16 cellular contexts compared by ENCODE assay signal in the genomic region with DNA sequence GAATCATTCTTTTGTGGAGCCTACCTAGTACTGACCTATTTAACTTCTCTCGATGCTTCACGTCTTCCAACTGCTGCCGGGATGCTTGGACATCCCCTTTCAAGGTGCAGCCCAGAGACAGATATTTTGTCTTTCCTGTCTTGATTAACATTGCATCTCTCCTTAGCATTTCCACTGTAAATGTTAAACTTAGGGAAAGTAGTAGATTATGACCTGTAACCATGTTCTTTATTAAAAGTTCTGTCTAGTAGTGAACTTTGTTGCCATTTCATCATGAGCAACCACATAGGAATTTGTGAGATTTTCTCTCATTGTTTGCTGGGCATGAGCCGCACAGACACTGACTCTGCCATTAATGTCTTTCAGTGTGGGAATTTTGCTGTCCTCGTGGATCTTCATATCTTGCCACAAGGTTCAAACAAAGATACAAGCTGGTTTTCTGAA.
DNase-seq lines count a peak whose midpoint lies in the region; ATAC-seq, FAIRE-seq and TF ChIP-seq lines count a peak whose summit lies in the region.
"Had no signal": no experiment of that assay in that cellular context is flagged by ENCODE, and none has a peak within 500 bp of the region (broad histone marks: within the 10 kb centered on the region; RNA-seq: fewer than 3 reads in every experiment).

No MANE protein-coding gene starts in this region.

- TF ChIP-seq POLR2A in H54 (IDR thresholded peaks at IDR 0.05; ENCODE audit: low read depth, low read length), result no peak

- peak; percentile 27 for FAIRE-seq in H54 (lab: Jason Lieb, UNC)
- FAIRE-seq: GM12878 had no signal

- DNase-seq in H54 (ENCODE audit: insufficient read length, low spot score) (no peak), ascending aorta (ENCODE audit: low spot score in 2 of 2) (no peak), foreskin fibroblast (peak; percentile 62 to 81), stromal cell of bone marrow (ENCODE audit: low read depth) (peak; percentile 39), left cardiac atrium (no peak), NK-92 (lab: John Stamatoyannopoulos, UW; ENCODE audit: unreplicated experiment) (no peak)
- no peak for DNase-seq in stimulated activated CD4-positive, alpha-beta T cell treated with anti-CD3 and anti-CD28 coated beads, Interleukin-2, amount 100 ng/mL, for 24 hours
- DNase-seq in stimulated activated CD4-positive, alpha-beta T cell treated with anti-CD3 and anti-CD28 coated beads, Interleukin-4, amount 100 ng/mL, for 24 hours, result no peak
- DNase-seq: activated naive CD8-positive, alpha-beta T cell treated with anti-CD3 and anti-CD28 coated beads for 36 hours; Calu3; erythroblast; left colon; NCI-H524 treated with DMSO at 0.1 percent for 48 hours; T-helper 1 cell; testis had no signal

- H3K4me3 ChIP-seq in ascending aorta (peak overlapping the region; percentile 27 to 46), foreskin fibroblast (ENCODE audit: low read depth in 1 of 2, low read length in 2 of 2) (no peak overlapping the region)
- H3K4me3 ChIP-seq: GM12878, testis had no signal

- H3K4me1 ChIP-seq in ascending aorta, result peaks cover 3 to 50% of the 10 kb centered on the region in 2 donors

- H3K9me3 ChIP-seq in ascending aorta, result no peaks in the 10 kb centered on the region
- H3K9me3 ChIP-seq: testis had no signal

- no peaks in the 10 kb centered on the region for H3K36me3 ChIP-seq in ascending aorta

- TF ChIP-seq CTCF in ascending aorta (IDR thresholded peaks at IDR 0.05) (no peak), foreskin fibroblast (IDR thresholded peaks at IDR 0.05; ENCODE audit: low read depth, low read length) (no peak)

- intact Hi-C loops in ascending aorta (cut with DNase I) (loop anchor here (10.0 kb wide), 3 partner anchors 179 to 459 kb away; no protein-coding TSS in a partner anchor), left cardiac atrium (cut with DNase I) (no loop called here)

- no peak for ATAC-seq in left cardiac atrium
- ATAC-seq: GM12878 had no signal

- no peaks in the 10 kb centered on the region for H3K27me3 ChIP-seq in ascending aorta
- H3K27me3 ChIP-seq: testis had no signal

- H3K27ac ChIP-seq in ascending aorta, result peak overlapping the region; percentile 68 to 69
- H3K27ac ChIP-seq: testis had no signal

Comparison
In these comparisons a context has a peak if more than half of its experiments do, and no peak if none do; other contexts are left out.
1. DNase-seq: peak in foreskin fibroblast (2 of 2) and stromal cell of bone marrow (single experiment); none in H54 (single experiment), ascending aorta (0 of 2), left cardiac atrium (single experiment), stimulated activated CD4-positive, alpha-beta T cell treated with anti-CD3 and anti-CD28 coated beads, Interleukin-2, amount 100 ng/mL, for 24 hours (0 of 2), NK-92 (single experiment) and stimulated activated CD4-positive, alpha-beta T cell treated with anti-CD3 and anti-CD28 coated beads, Interleukin-4, amount 100 ng/mL, for 24 hours (single experiment).
2. H3K4me3 ChIP-seq: peak in ascending aorta (2 of 2); none in foreskin fibroblast (0 of 2).